ENCODE assay signal across 8 cellular contexts in genomic region chr1:8598060-8598724, GRCh38.
A peak's percentile ranks its signal among the peaks of the same experiment; 100 is the strongest.
DNase-seq lines count a peak whose midpoint lies in the region; ATAC-seq and TF ChIP-seq lines count a peak whose summit lies in the region.

No MANE protein-coding gene starts in this region.

- no peaks in the 10 kb centered on the region for H3K9me3 Mint-ChIP-seq in neural crest cell

- peak overlapping the region; percentile 64 for H3K27ac Mint-ChIP-seq in neural crest cell (ENCODE audit: unreplicated experiment)

- ATAC-seq in HG03521 (IDR thresholded peaks at IDR 0.05; ENCODE audit: unreplicated experiment) = no peak

- no peak overlapping the region for H3K4me3 Mint-ChIP-seq in neural crest cell

- peaks cover 12% of the 10 kb centered on the region for H3K36me3 Mint-ChIP-seq in neural crest cell (ENCODE audit: low read depth)

- H3K4me1 Mint-ChIP-seq in neural crest cell = peaks cover 38% of the 10 kb centered on the region

- H3K27me3 Mint-ChIP-seq in neural crest cell (ENCODE audit: low read depth) = no peaks in the 10 kb centered on the region

- DNase-seq in AG20443 (ENCODE audit: low spot score) (peak; percentile 79), NCI-H2196 (lab: John Stamatoyannopoulos, UW; ENCODE audit: unreplicated experiment) (peak; percentile 36), fibroblast of peridontal ligament (ENCODE audit: extremely low read depth) (peak; percentile 66), neural crest cell (ENCODE audit: low read depth, low spot score) (no peak), cortex of kidney (lab: John Stamatoyannopoulos, UW) (no peak)
- no peak for DNase-seq in activated naive CD4-positive, alpha-beta T cell treated with anti-CD3 and anti-CD28 coated beads, Interleukin-2, amount 50 U/mL, for 16 hours
- no peak for DNase-seq in stimulated activated CD4-positive, alpha-beta T cell treated with anti-CD3 and anti-CD28 coated beads, Interleukin-12 subunit alpha, Interleukin-12 subunit beta, amount 100 ng/mL, for 4 hours

- TF ChIP-seq CTCF in neural crest cell (conservative IDR thresholded peaks at IDR 0.05) = peak; percentile 36

Comparison
In these comparisons a context has a peak if more than half of its experiments do, and no peak if none do; other contexts are left out.
1. DNase-seq: peak in AG20443 (single experiment), NCI-H2196 (single experiment) and fibroblast of peridontal ligament (single experiment); none in neural crest cell (single experiment), activated naive CD4-positive, alpha-beta T cell treated with anti-CD3 and anti-CD28 coated beads, Interleukin-2, amount 50 U/mL, for 16 hours (single experiment), stimulated activated CD4-positive, alpha-beta T cell treated with anti-CD3 and anti-CD28 coated beads, Interleukin-12 subunit alpha, Interleukin-12 subunit beta, amount 100 ng/mL, for 4 hours (single experiment) and cortex of kidney (single experiment).